Comparison of ENCODE assay signal across 8 cellular contexts in genomic region chr2:230410861-230411464, GRCh38. TPM values are rescaled to one million over a fixed set of nuclear protein-coding genes. Genes with fewer than 3 reads are reported as not detected.
DNase-seq lines count a peak whose midpoint lies in the region; ATAC-seq, FAIRE-seq and TF ChIP-seq lines count a peak whose summit lies in the region.

No MANE protein-coding gene starts in this region.

- peaks cover 12% of the 10 kb centered on the region for H3K79me2 ChIP-seq in GM12878 (ENCODE audit: control insufficient read depth, insufficient read depth, low read length)

- H3K9me3 Mint-ChIP-seq in activated CD4-positive, alpha-beta T cell treated with anti-CD3 and anti-CD28 coated beads, Interleukin-2, amount 10 ng/mL, durations not matched to agents 7 days and 5 days: peaks cover 9% of the 10 kb centered on the region

- H4K20me1 ChIP-seq in GM12878 (ENCODE audit: control insufficient read depth, insufficient read depth): no peaks in the 10 kb centered on the region

- SMC1A ChIA-PET in GM12878 (lab: Charles Lee; ENCODE audit: uncharacterized antibody, unreplicated experiment): interaction anchor here (1.0 to 2.0 kb wide), 8 partner anchors 9 to 208 kb away, joined by 3 to 8 read pairs (median 4); no protein-coding TSS in a partner anchor

- CTCF ChIA-PET in activated CD4-positive, alpha-beta T cell treated with anti-CD3 and anti-CD28 coated beads, Interleukin-2, amount 10 ng/mL, durations not matched to agents 7 days and 5 days (lab: Charles Lee): interaction anchor here (1.0 to 1.4 kb wide), 3 partner anchors 12 to 253 kb away, joined by 3 to 4 read pairs (median 3); no protein-coding TSS in a partner anchor
- CTCF ChIA-PET in GM12878 (lab: Yijun Ruan, JAX): interaction anchor here (0.6 to 1.0 kb wide), 3 partner anchors 83 to 631 kb away, joined by 3 to 4 read pairs (median 4); partner anchors contain the start of gene SP140L

- in situ Hi-C loops in GM12878 (cut with MboI): no loop called here

- intact Hi-C loops in GM12878 (cut with micrococcal nuclease; ENCODE audit: unreplicated experiment): loop anchor here (10.0 kb wide), 1 partner anchor 304 kb away; the partner anchor contains the start of gene CAB39

- peaks cover 39% of the 10 kb centered on the region for H3K36me3 Mint-ChIP-seq in activated CD4-positive, alpha-beta T cell treated with anti-CD3 and anti-CD28 coated beads, Interleukin-2, amount 10 ng/mL, durations not matched to agents 7 days and 5 days (ENCODE audit: low read depth)

- peaks cover 86% of the 10 kb centered on the region for H3K4me1 Mint-ChIP-seq in activated CD4-positive, alpha-beta T cell treated with anti-CD3 and anti-CD28 coated beads, Interleukin-2, amount 10 ng/mL, durations not matched to agents 7 days and 5 days

- H3K4me3 Mint-ChIP-seq in activated CD4-positive, alpha-beta T cell treated with anti-CD3 and anti-CD28 coated beads, Interleukin-2, amount 10 ng/mL, durations not matched to agents 7 days and 5 days: peak overlapping the region; percentile 97

- H3K4me3 ChIP-seq in GM12878 (peak overlapping the region; percentile 77), lung (peak overlapping the region; percentile 55), tibial nerve (peak overlapping the region; percentile 74 to 81 (median 76))

- TF ChIP-seq EP300 in GM12878 (IDR thresholded peaks at IDR 0.05; ENCODE audit: borderline replicate concordance in 1 of 2, control insufficient read depth in 1 of 2, low read depth in 2 of 2, low read length in 2 of 2) (no peak), tibial nerve (IDR thresholded peaks at IDR 0.05) (no peak)

- peak overlapping the region; percentile 100 for H3K27ac Mint-ChIP-seq in activated CD4-positive, alpha-beta T cell treated with anti-CD3 and anti-CD28 coated beads, Interleukin-2, amount 10 ng/mL, durations not matched to agents 7 days and 5 days

- TF ChIP-seq CTCF in GM12878 (IDR thresholded peaks at IDR 0.05 in 2 of 3, conservative IDR thresholded peaks at IDR 0.05 in 1 of 3; ENCODE audit: control insufficient read depth in 2 of 3, extremely low read depth in 1 of 3, insufficient read depth in 1 of 3, low read depth in 3 of 3, low read length in 3 of 3) (no peak), lung (IDR thresholded peaks at IDR 0.05; ENCODE audit: control extremely low read depth, extremely low read depth) (no peak), tibial nerve (IDR thresholded peaks at IDR 0.05) (no peak)

- no peak for DNase-seq in activated CD4-positive, alpha-beta T cell treated with anti-CD3 and anti-CD28 coated beads, Interleukin-2, amount 10 ng/mL, durations not matched to agents 7 days and 5 days
- no peak for DNase-seq in activated CD4-positive, alpha-beta T cell treated with anti-CD3 and anti-CD28 coated beads for 48 hours
- DNase-seq in GM12878 (ENCODE audit: low read depth, low spot score) (no peak), lung (ENCODE audit: low spot score) (no peak), tibial nerve (ENCODE audit: low spot score in 2 of 2) (no peak), GM03348 (ENCODE audit: low spot score) (no peak)

- H3K9me3 ChIP-seq in GM12878 (replicated peaks; ENCODE audit: control insufficient read depth, insufficient read depth, low read length): no peaks in the 10 kb centered on the region
- peaks cover 0 to 1% of the 10 kb centered on the region in 2 donors for H3K9me3 ChIP-seq in lung (ENCODE audit: control insufficient read depth in 2 of 2, insufficient read depth in 1 of 2, low read length in 1 of 2)
- H3K9me3 ChIP-seq in tibial nerve: no peaks in the 10 kb centered on the region

- TF ChIP-seq POLR2A in GM12878 (IDR thresholded peaks at IDR 0.05; ENCODE audit: low read depth, low read length) (no peak), tibial nerve (IDR thresholded peaks at IDR 0.05) (no peak)

- peak overlapping the region; percentile 86 for H3K9ac ChIP-seq in GM12878 (ENCODE audit: control insufficient read depth, insufficient read depth, low read length)

- ATAC-seq in GM12878: no peak
- no peak for ATAC-seq in lung (ENCODE audit: insufficient read depth, low FRiP score)
- no peak for ATAC-seq in HG02759 (IDR thresholded peaks at IDR 0.05; ENCODE audit: unreplicated experiment)
- ATAC-seq in HG02885 (IDR thresholded peaks at IDR 0.05; ENCODE audit: poor library complexity, unreplicated experiment): no peak

- H3K36me3 ChIP-seq in GM12878 (ENCODE audit: control insufficient read depth in 2 of 2, insufficient read depth in 2 of 2, low read length in 1 of 2) (no peaks in the 10 kb centered on the region), lung (ENCODE audit: control insufficient read depth in 2 of 2, insufficient read depth in 2 of 2, low read length in 2 of 2) (no peaks in the 10 kb centered on the region), tibial nerve (no peaks in the 10 kb centered on the region)

- POLR2A ChIA-PET in activated CD4-positive, alpha-beta T cell treated with anti-CD3 and anti-CD28 coated beads, Interleukin-2, amount 10 ng/mL, durations not matched to agents 7 days and 5 days (lab: Charles Lee): interaction anchor here (0.9 kb wide), 1 partner anchor 84 kb away, joined by 5 read pairs; the partner anchor contains the start of gene SP140L
- POLR2A ChIA-PET in GM12878 (lab: Charles Lee): interaction anchor here (0.8 to 1.4 kb wide), 2 partner anchors 13 to 60 kb away, joined by 3 read pairs; no protein-coding TSS in a partner anchor

- H3K27ac ChIP-seq in GM12878 (ENCODE audit: control insufficient read depth, insufficient read depth) (peak overlapping the region; percentile 79), lung (ENCODE audit: low read depth in 1 of 2, low read length in 1 of 2) (peak overlapping the region; percentile 86 to 99), tibial nerve (peak overlapping the region; percentile 90 to 98 (median 94))

- no peaks in the 10 kb centered on the region for H3K27me3 Mint-ChIP-seq in activated CD4-positive, alpha-beta T cell treated with anti-CD3 and anti-CD28 coated beads, Interleukin-2, amount 10 ng/mL, durations not matched to agents 7 days and 5 days

- peak overlapping the region; percentile 91 for H2AFZ ChIP-seq in GM12878 (ENCODE audit: control insufficient read depth, low read depth, low read length)

- H3K27me3 ChIP-seq in GM12878 (replicated peaks in 1 of 2; ENCODE audit: control insufficient read depth in 2 of 2, insufficient read depth in 2 of 2, low read length in 1 of 2) (no peaks in the 10 kb centered on the region), lung (ENCODE audit: control insufficient read depth, insufficient read depth) (no peaks in the 10 kb centered on the region), tibial nerve (no peaks in the 10 kb centered on the region)

- H3K4me2 ChIP-seq in GM12878 (ENCODE audit: control insufficient read depth, insufficient read depth): peak overlapping the region; percentile 99

- peaks cover 35% of the 10 kb centered on the region for H3K4me1 ChIP-seq in GM12878 (ENCODE audit: control insufficient read depth, insufficient read depth, low read length)
- peaks cover 0 to 36% of the 10 kb centered on the region in 2 donors for H3K4me1 ChIP-seq in lung (ENCODE audit: control insufficient read depth in 2 of 2, insufficient read depth in 2 of 2, low read length in 2 of 2)
- peaks cover 0 to 67% (median 28%) of the 10 kb centered on the region in 4 donors for H3K4me1 ChIP-seq in tibial nerve

- BruUV-seq in GM12878 (replicated peaks; lab: Mats Ljungman, UMichigan): no TSS peak

- no peak for FAIRE-seq in GM12878 (lab: Jason Lieb, UNC)

- 34% methylated on average over 12 of the region's 12 CpGs for WGBS in GM12878 (ENCODE audit: insufficient coverage, insufficient replicate concordance, low lambda C conversion rate, missing lambda C conversion rate)
- WGBS in lung, 2 donors: 44 to 47% methylated on average over 12 of the region's 12 CpGs
- WGBS in tibial nerve, 2 donors: 33 to 44% methylated on average over 12 of the region's 12 CpGs

- no peak for TF ChIP-seq RAD21 in GM12878 (IDR thresholded peaks at IDR 0.05; ENCODE audit: insufficient read depth, low read depth, low read length)

- RAD21 ChIA-PET in GM12878 (lab: Charles Lee; ENCODE audit: unreplicated experiment): interaction anchor here (1.0 to 2.0 kb wide), 5 partner anchors 11 to 208 kb away, joined by 3 to 6 read pairs (median 3); partner anchors contain the start of gene SP140L

TF ChIP-seq in GM12878, 131 proteins besides CTCF, POLR2A, EP300 and RAD21:
- TF ChIP-seq KAT2A (conservative IDR thresholded peaks at IDR 0.05; ENCODE audit: control insufficient read depth, low read depth, low read length): no peak
- no peak for TF ChIP-seq ESRRA (IDR thresholded peaks at IDR 0.05; ENCODE audit: low read length)
- TF ChIP-seq NR2C2 (IDR thresholded peaks at IDR 0.05; ENCODE audit: borderline replicate concordance, control insufficient read depth, insufficient read length, low read depth): no peak
- no peak for TF ChIP-seq MYC (IDR thresholded peaks at IDR 0.05; ENCODE audit: insufficient read depth, insufficient read length, insufficient replicate concordance, low read length, severe bottlenecking)
- TF ChIP-seq JUND (IDR thresholded peaks at IDR 0.05; ENCODE audit: low read depth, low read length): no peak
- no peak for TF ChIP-seq KDM1A (IDR thresholded peaks at IDR 0.05; ENCODE audit: borderline replicate concordance)

RNA-seq across cellular contexts. Expression of gene SP100, which starts 5.0 kb away (rescaled TPM):
- total RNA-seq in activated CD4-positive, alpha-beta T cell treated with anti-CD3 and anti-CD28 coated beads, Interleukin-2, amount 10 ng/mL, durations not matched to agents 7 days and 5 days: 100 to 1,000 TPM; 364 to 392 TPM
- total RNA-seq in GM12878 (2013; cell fraction: nucleolus; rRNA removed): 469 and 500 TPM in 2 replicates
- total RNA-seq in GM12878 (2014; rRNA removed): 175 and 191 TPM in 2 replicates
- total RNA-seq in GM12878 (2014; rRNA removed; fragmentation: Illumina TruSeq; extraction: Trizol): 226 and 237 TPM in 2 replicates
- total RNA-seq in GM12878 (2021): 166 and 172 TPM in 2 replicates
- 137 TPM for polyA plus RNA-seq in GM12878 (2011; ENCODE audit: low read depth)
- 239 and 341 TPM in 2 replicates for polyA plus RNA-seq in GM12878 (2011; rRNA removed)
- polyA plus RNA-seq in GM12878 (2011; cell fraction: cytosol; rRNA removed): 81.5 and 89.9 TPM in 2 replicates
- 235 and 280 TPM in 2 replicates for polyA plus RNA-seq in GM12878 (2011; cell fraction: nucleus; rRNA removed)
- polyA plus RNA-seq in GM12878 (2012): 155 and 168 TPM in 2 replicates
- polyA plus RNA-seq in GM12878 (2014; fragmentation: Illumina TruSeq; extraction: Trizol): 215 and 267 TPM in 2 replicates
- polyA plus RNA-seq in GM12878 (2014; fragmentation: Nextera tagmentation; extraction: Ambion mirVana): 100 to 1,000 TPM; 109 to 154 TPM
- 172 and 174 TPM in 2 replicates for polyA plus RNA-seq in GM12878 (2014; rRNA removed)
- polyA plus RNA-seq in GM12878 (2016; fragmentation: Nextera tagmentation; extraction: Ambion mirVana): 100 to 1,000 TPM; 185 to 188 TPM
- 140 and 144 TPM in 2 replicates for polyA minus RNA-seq in GM12878 (2011; rRNA and poly(A)+ RNA removed)
- 57.5 and 82.0 TPM in 2 replicates for polyA minus RNA-seq in GM12878 (2011; cell fraction: cytosol; rRNA and poly(A)+ RNA removed)
- polyA minus RNA-seq in GM12878 (2011; cell fraction: nucleus; rRNA and poly(A)+ RNA removed): 166 and 247 TPM in 2 replicates
- 100 to 1,000 TPM in 1 of 2 donors, 10 to 100 TPM in 1; 89.3 to 128 TPM for total RNA-seq in lung
- 10 to 100 TPM; 56.2 to 72.8 TPM for polyA plus RNA-seq in lung
- 100 to 1,000 TPM in 2 of 4 donors, 10 to 100 TPM in 2; 84.1 to 126 (median 108) TPM for total RNA-seq in tibial nerve
